In the genomic region with DNA sequence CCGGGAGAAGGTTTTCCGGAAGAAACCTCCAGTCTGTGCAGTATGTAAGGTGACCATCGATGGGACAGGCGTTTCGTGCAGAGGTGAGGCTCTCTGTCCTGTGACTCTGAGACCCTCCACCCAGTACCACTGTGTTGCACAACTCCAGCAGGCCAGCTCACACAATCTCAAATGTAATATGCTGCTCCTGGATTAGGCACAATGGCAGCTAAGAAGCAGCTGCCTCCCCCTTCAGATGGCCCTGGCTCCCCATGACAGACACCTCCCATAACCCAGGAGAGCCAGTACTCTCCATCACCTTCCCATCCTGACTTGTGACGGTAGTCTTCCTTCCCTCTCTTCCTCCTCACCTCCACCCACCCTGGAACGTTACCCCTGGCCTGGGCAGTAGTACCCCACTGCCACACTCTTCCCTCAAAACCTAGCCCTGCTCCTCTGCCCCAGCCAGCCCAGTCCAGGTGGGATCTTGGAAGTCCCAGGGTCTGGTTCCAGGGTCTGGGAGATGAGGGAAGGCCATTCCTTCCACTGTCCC, we compare ENCODE assay signal across 11 cellular contexts. TPM values are rescaled to one million over a fixed set of nuclear protein-coding genes. Genes with fewer than 3 reads are reported as not detected.
DNase-seq lines count a peak whose midpoint lies in the region; ATAC-seq, FAIRE-seq and TF ChIP-seq lines count a peak whose summit lies in the region.
"Had no signal": no experiment of that assay in that cellular context is flagged by ENCODE, and none has a peak within 500 bp of the region (broad histone marks: within the 10 kb centered on the region; RNA-seq: fewer than 3 reads in every experiment).

No MANE protein-coding gene starts in this region.

- no peak for DNase-seq in HCT116 (ENCODE audit: low read depth, low spot score)
- DNase-seq in caudate nucleus (lab: John Stamatoyannopoulos, UW): peak in 2 of 61 donors; percentile 17 to 53
- DNase-seq in right lobe of liver: peak in 2 of 3 donors; percentile 45 to 52
- peak in 1 of 49 donors; percentile 51 for DNase-seq in substantia nigra (lab: John Stamatoyannopoulos, UW)
- DNase-seq in GOT3 (lab: John Stamatoyannopoulos, UW): no peak
- DNase-seq in GM12891 (ENCODE audit: insufficient read length, low spot score): no peak
- DNase-seq in activated CD4-positive, alpha-beta T cell treated with anti-CD3 and anti-CD28 coated beads for 48 hours: no peak
- no peak for DNase-seq in activated CD8-positive, alpha-beta memory T cell treated with anti-CD3 and anti-CD28 coated beads for 24 hours
- DNase-seq: activated CD8-positive, alpha-beta T cell treated with anti-CD3 and anti-CD28 coated beads, Interleukin-2, amount 10 ng/mL, durations not matched to agents 7 days and 5 days had no signal

- ATAC-seq in HCT116 (no peak), right lobe of liver (no peak)
- ATAC-seq: activated CD8-positive, alpha-beta T cell treated with anti-CD3 and anti-CD28 coated beads, Interleukin-2, amount 10 ng/mL, durations not matched to agents 7 days and 5 days had no signal

- no peak overlapping the region for H3K4me3 ChIP-seq in HCT116 (replicated peaks in 1 of 2; ENCODE audit: low read depth in 1 of 2, low read length in 2 of 2)
- H3K4me3 ChIP-seq in right lobe of liver: peak overlapping the region; percentile 74 to 87 (median 76)

- TSS peak; percentile 26 for BruUV-seq in HCT116 (replicated peaks; lab: Mats Ljungman, UMichigan)

- no peak for FAIRE-seq in GM12891 (lab: Jason Lieb, UNC)
- FAIRE-seq: G401.6 had no signal

- H3K27ac ChIP-seq in HCT116 (ENCODE audit: low read depth, low read length) (peak overlapping the region; percentile 91; the same call in 1 of the 2 replicates), caudate nucleus (ENCODE audit: low read depth, low read length) (peak overlapping the region; percentile 99), right lobe of liver (peak overlapping the region; percentile 95 to 98 (median 97)), substantia nigra (ENCODE audit: low read depth, low read length, poor library complexity, severe bottlenecking) (peak overlapping the region; percentile 99)

- no peak for TF ChIP-seq POLR2A in HCT116 (IDR thresholded peaks at IDR 0.05; ENCODE audit: borderline replicate concordance, extremely low read depth, insufficient read depth, insufficient read length)
- TF ChIP-seq POLR2A in right lobe of liver (IDR thresholded peaks at IDR 0.05): no peak
- no peak for TF ChIP-seq POLR2A in GM12891 (IDR thresholded peaks at IDR 0.05; ENCODE audit: low read depth, low read length)

- peaks cover 59 to 78% of the 10 kb centered on the region in 2 experiments for H3K4me1 ChIP-seq in HCT116 (ENCODE audit: control insufficient read depth in 1 of 2, insufficient read depth in 2 of 2, low read length in 2 of 2)
- H3K4me1 ChIP-seq in right lobe of liver: peaks cover 0 to 42% (median 20%) of the 10 kb centered on the region in 4 donors

- RAD21 ChIA-PET in HCT116 (lab: Charles Lee; ENCODE audit: low non-redundant PET in 1 of 2, low total read pairs in 2 of 2, uncharacterized antibody in 2 of 2, unreplicated experiment in 2 of 2): interaction anchor here in 1 of 2 experiments (1.3 kb wide), 1 partner anchor 46 kb away, joined by 3 read pairs; the partner anchor contains the start of gene IGFBP6

- 0% methylated on average over 2 of the region's 7 CpGs for WGBS in right lobe of liver (ENCODE audit: insufficient coverage, low coverage, low lambda C conversion rate, missing lambda C conversion rate)

- H3K27me3 ChIP-seq in HCT116 (ENCODE audit: insufficient read depth, low read length): no peaks in the 10 kb centered on the region
- H3K27me3 ChIP-seq in right lobe of liver: no peaks in the 10 kb centered on the region

- no peaks in the 10 kb centered on the region for H4K20me1 ChIP-seq in HCT116 (ENCODE audit: insufficient read depth)

- H3K4me2 ChIP-seq in HCT116 (ENCODE audit: low read length): peak overlapping the region; percentile 97

- H2AFZ ChIP-seq in HCT116 (ENCODE audit: low read depth, low read length, poor library complexity, severe bottlenecking): no peak overlapping the region

- H3K9ac ChIP-seq in HCT116 (ENCODE audit: low read length): peak overlapping the region; percentile 75; the same call in 1 of the 2 replicates

- intact Hi-C loops in HCT116 (cut with micrococcal nuclease) (no loop called here), right lobe of liver (cut with DNase I) (no loop called here)

- POLR2A ChIA-PET in HCT116 (lab: Charles Lee): no interaction called here

- CTCF ChIA-PET in HCT116 (lab: Charles Lee): interaction anchor here (0.7 to 2.0 kb wide), 4 partner anchors 10 to 167 kb away, joined by 3 to 5 read pairs (median 4); no protein-coding TSS in a partner anchor

- H3K9me2 ChIP-seq in HCT116 (ENCODE audit: insufficient read depth): no peaks in the 10 kb centered on the region

- H3K36me3 ChIP-seq in HCT116 (ENCODE audit: control insufficient read depth in 1 of 2, insufficient read depth in 2 of 2, low read length in 2 of 2) (no peaks in the 10 kb centered on the region), right lobe of liver (peaks cover 0 to 21% (median 7%) of the 10 kb centered on the region in 4 donors)

- H3K9me3 ChIP-seq in HCT116 (ENCODE audit: control insufficient read depth in 1 of 2, insufficient read depth in 1 of 2, low read depth in 1 of 2, low read length in 2 of 2): no peaks in the 10 kb centered on the region
- no peaks in the 10 kb centered on the region for H3K9me3 ChIP-seq in right lobe of liver

- TF ChIP-seq CTCF in HCT116 (IDR thresholded peaks at IDR 0.05 in 2 of 3, conservative IDR thresholded peaks at IDR 0.05 in 1 of 3; ENCODE audit: borderline replicate concordance in 1 of 3, insufficient read depth in 1 of 3, low read depth in 2 of 3, low read length in 2 of 3) (no peak), right lobe of liver (IDR thresholded peaks at IDR 0.05) (no peak)

- no peak for TF ChIP-seq RAD21 in HCT116 (IDR thresholded peaks at IDR 0.05; ENCODE audit: low read depth)

- peaks cover 23% of the 10 kb centered on the region; the same call in 1 of the 2 replicates for H3K79me2 ChIP-seq in HCT116 (ENCODE audit: insufficient read depth, low read length)

TF ChIP-seq in HCT116, 20 proteins besides CTCF, POLR2A, EP300 and RAD21:
- TF ChIP-seq EGR1 (IDR thresholded peaks at IDR 0.05; ENCODE audit: low read depth) (no peak), SIN3A (IDR thresholded peaks at IDR 0.05; ENCODE audit: low read depth) (no peak), ATF3 (IDR thresholded peaks at IDR 0.05) (no peak), ZNF274 (IDR thresholded peaks at IDR 0.05; ENCODE audit: low read depth, low read length) (no peak), EZH2 (IDR thresholded peaks at IDR 0.05) (no peak), MAX (IDR thresholded peaks at IDR 0.05) (no peak), FOSL1 (IDR thresholded peaks at IDR 0.05; ENCODE audit: low read depth) (no peak), EZH2phosphoT487 (IDR thresholded peaks at IDR 0.05; ENCODE audit: borderline replicate concordance) (no peak)

TF ChIP-seq in GM12891, 5 proteins besides CTCF, POLR2A, EP300 and RAD21:
- TF ChIP-seq POLR2AphosphoS5 (IDR thresholded peaks at IDR 0.05; ENCODE audit: low read depth, low read length) (no peak), POU2F2 (IDR thresholded peaks at IDR 0.05; ENCODE audit: low read depth, low read length) (no peak), PAX5 (IDR thresholded peaks at IDR 0.05; ENCODE audit: insufficient read depth, low read length, severe bottlenecking) (no peak), TAF1 (IDR thresholded peaks at IDR 0.05; ENCODE audit: low read depth, low read length) (no peak), SPI1 (IDR thresholded peaks at IDR 0.05; ENCODE audit: low read depth, low read length) (no peak)
TF ChIP-seq in GM12891: peak in this region for 0.

RNA-seq across cellular contexts. Expression of gene TNS2, which starts 2.1 kb away (rescaled TPM):
- total RNA-seq in HCT116 (2021; ENCODE audit: unreplicated experiment): 25.7 TPM
- 16.3 and 17.3 TPM in 2 replicates for polyA plus RNA-seq in HCT116 (2012)
- total RNA-seq in right lobe of liver: 100 to 1,000 TPM in 3 of 6 experiments, 10 to 100 TPM in 3; 50.5 to 139 (median 86.9) TPM
- 0.32 TPM for polyA plus RNA-seq in GM12891 (2012; ENCODE audit: low read depth, missing spikeins)

RNA-seq across cellular contexts. Expression of gene SPRYD3, which starts 27.2 kb away (rescaled TPM):
- total RNA-seq in HCT116 (2021; ENCODE audit: unreplicated experiment): 47.5 TPM
- 48.1 and 55.1 TPM in 2 replicates for polyA plus RNA-seq in HCT116 (2012)
- total RNA-seq in right lobe of liver: 10 to 100 TPM; 12.3 to 18.2 (median 14.4) TPM
- 13.4 TPM for polyA plus RNA-seq in GM12891 (2012; ENCODE audit: low read depth, missing spikeins)

RNA-seq across cellular contexts. Expression of gene IGFBP6, which starts 45.5 kb away (rescaled TPM):
- 83.4 TPM for total RNA-seq in HCT116 (2021; ENCODE audit: unreplicated experiment)
- polyA plus RNA-seq in HCT116 (2012): 89.0 and 110 TPM in 2 replicates
- total RNA-seq in right lobe of liver: 10 to 100 TPM in 2 of 6 experiments, 1 to 10 TPM in 4; 1.7 to 25.4 (median 4.9) TPM
- polyA plus RNA-seq in GM12891 (2012; ENCODE audit: low read depth, missing spikeins): not detected

RNA-seq across cellular contexts. Expression of gene EIF4B, which starts 45.7 kb away (rescaled TPM):
- total RNA-seq in HCT116 (2021; ENCODE audit: unreplicated experiment) (809 TPM), right lobe of liver (100 to 1,000 TPM; 143 to 270 (median 180) TPM)
- polyA plus RNA-seq in HCT116 (2012): 589 and 640 TPM in 2 replicates
- 328 TPM for polyA plus RNA-seq in GM12891 (2012; ENCODE audit: low read depth, missing spikeins)

RNA-seq across cellular contexts. Expression of gene SOAT2, which starts 51.3 kb away (rescaled TPM):
- total RNA-seq in HCT116 (2021; ENCODE audit: unreplicated experiment): 0.17 TPM
- polyA plus RNA-seq in HCT116 (2012): 0.14 and 0.22 TPM in 2 replicates
- 1 to 10 TPM in 3 of 6 experiments, under 1 TPM in 3; 0.62 to 3.4 (median 0.99) TPM for total RNA-seq in right lobe of liver
- not detected for polyA plus RNA-seq in GM12891 (2012; ENCODE audit: low read depth, missing spikeins)
- total RNA-seq: kidney epithelial cell had no signal

Comparison
In these comparisons a context has a peak if more than half of its experiments do, and no peak if none do; other contexts are left out.
1. DNase-seq: peak in right lobe of liver (2 of 3); none in HCT116 (single experiment), GOT3 (single experiment), GM12891 (single experiment), activated CD4-positive, alpha-beta T cell treated with anti-CD3 and anti-CD28 coated beads for 48 hours (single experiment) and activated CD8-positive, alpha-beta memory T cell treated with anti-CD3 and anti-CD28 coated beads for 24 hours (single experiment).
2. H3K4me3 ChIP-seq: peak in right lobe of liver (3 of 3); none in HCT116 (0 of 2).
3. Peak in every context shown above with its lines, with median percentiles within 50 percentile points of each other: H3K27ac ChIP-seq.